Comparison of ENCODE assay signal across 11 cellular contexts in genomic region chr5:123157797-123158528, GRCh38.
A peak's percentile ranks its signal among the peaks of the same experiment; 100 is the strongest.
DNase-seq lines count a peak whose midpoint lies in the region; ATAC-seq and TF ChIP-seq lines count a peak whose summit lies in the region.
"Had no signal": no experiment of that assay in that cellular context is flagged by ENCODE, and none has a peak within 500 bp of the region (broad histone marks: within the 10 kb centered on the region; RNA-seq: fewer than 3 reads in every experiment).

No MANE protein-coding gene starts in this region.

- H3K27ac ChIP-seq in breast epithelium, result no peak overlapping the region
- H3K27ac ChIP-seq in SJCRH30, result no peak overlapping the region
- no peak overlapping the region for H3K27ac ChIP-seq in foreskin keratinocyte
- peak overlapping the region; percentile 22 for H3K27ac ChIP-seq in vagina

- H3K36me3 ChIP-seq in breast epithelium, result no peaks in the 10 kb centered on the region
- no peaks in the 10 kb centered on the region for H3K36me3 ChIP-seq in SJCRH30
- no peaks in the 10 kb centered on the region for H3K36me3 ChIP-seq in vagina
- H3K36me3 ChIP-seq: heart left ventricle, uterus had no signal

- H3K4me1 ChIP-seq in breast epithelium (no peaks in the 10 kb centered on the region), SJCRH30 (peaks cover 9% of the 10 kb centered on the region; the same call in 1 of the 2 replicates), foreskin keratinocyte (peaks cover 12% of the 10 kb centered on the region), vagina (peaks cover 24% of the 10 kb centered on the region)
- H3K4me1 ChIP-seq: heart left ventricle, uterus had no signal

- peak; percentile 82 for DNase-seq in MCF 10A (ENCODE audit: unreplicated experiment)
- DNase-seq in breast epithelium (ENCODE audit: low spot score in 2 of 2), result no peak
- DNase-seq in SJCRH30, result peak; percentile 58 to 69
- peak; percentile 49 to 72 for DNase-seq in foreskin keratinocyte
- DNase-seq in vagina (ENCODE audit: extremely low spot score in 2 of 2), result no peak
- no peak for DNase-seq in stimulated activated naive CD8-positive, alpha-beta T cell treated with anti-CD3 and anti-CD28 coated beads, Interleukin-15, Interleukin-2, amounts not matched to agents 100 U/mL and 50 U/mL, for 24 hours
- DNase-seq in naive thymus-derived CD8-positive, alpha-beta T cell, result no peak
- DNase-seq: AML-193, heart left ventricle, uterus had no signal

- no peaks in the 10 kb centered on the region for H3K9me3 Mint-ChIP-seq in MCF 10A (ENCODE audit: unreplicated experiment)
- H3K9me3 Mint-ChIP-seq in naive thymus-derived CD8-positive, alpha-beta T cell, result peaks cover 0 to 11% (median 0%) of the 10 kb centered on the region in 9 donors

- H3K27me3 ChIP-seq in breast epithelium (no peaks in the 10 kb centered on the region), SJCRH30 (no peaks in the 10 kb centered on the region), foreskin keratinocyte (peaks cover 71% of the 10 kb centered on the region), vagina (no peaks in the 10 kb centered on the region)
- H3K27me3 ChIP-seq: heart left ventricle, uterus had no signal

- H3K4me3 ChIP-seq in breast epithelium (no peak overlapping the region), SJCRH30 (0 out of 2 replicates have a peak overlapping the region, but pooled peaks have one; percentile 3), vagina (peak overlapping the region in 1 of 2 donors; percentile 9)
- H3K4me3 ChIP-seq: uterus had no signal

- POLR2A ChIA-PET in MCF 10A (lab: Yijun Ruan, JAX), result interaction anchor here (0.6 to 2.4 kb wide), 24 partner anchors 10 to 811 kb away, joined by 3 to 12 read pairs (median 3); partner anchors contain the start of genes PPIC and PRDM6
- POLR2A ChIA-PET in naive thymus-derived CD8-positive, alpha-beta T cell (lab: Charles Lee), result no interaction called here

- H3K27ac Mint-ChIP-seq in MCF 10A (ENCODE audit: low read depth, unreplicated experiment), result peak overlapping the region; percentile 68
- H3K27ac Mint-ChIP-seq in naive thymus-derived CD8-positive, alpha-beta T cell, result no peak overlapping the region

- H3K27me3 Mint-ChIP-seq in MCF 10A (ENCODE audit: insufficient read depth, unreplicated experiment), result no peaks in the 10 kb centered on the region
- H3K27me3 Mint-ChIP-seq in naive thymus-derived CD8-positive, alpha-beta T cell, result peaks cover 0 to 23% (median 12%) of the 10 kb centered on the region in 5 donors

- H3K4me3 Mint-ChIP-seq in MCF 10A (ENCODE audit: unreplicated experiment), result peak overlapping the region; percentile 47
- no peak overlapping the region for H3K4me3 Mint-ChIP-seq in naive thymus-derived CD8-positive, alpha-beta T cell

- no TSS peak for BruUV-seq in MCF 10A (replicated peaks; lab: Mats Ljungman, UMichigan)

- H3K4me1 Mint-ChIP-seq in MCF 10A (ENCODE audit: insufficient read depth, unreplicated experiment), result peaks cover 20% of the 10 kb centered on the region
- H3K4me1 Mint-ChIP-seq in naive thymus-derived CD8-positive, alpha-beta T cell, result no peaks in the 10 kb centered on the region

- TF ChIP-seq CTCF in MCF 10A (IDR thresholded peaks at IDR 0.05; ENCODE audit: unreplicated experiment) (no peak), breast epithelium (IDR thresholded peaks at IDR 0.05) (no peak), foreskin keratinocyte (conservative IDR thresholded peaks at IDR 0.05) (peak; percentile 42), vagina (IDR thresholded peaks at IDR 0.05) (no peak)

- H3K36me3 Mint-ChIP-seq in MCF 10A (ENCODE audit: insufficient read depth, unreplicated experiment), result no peaks in the 10 kb centered on the region
- no peaks in the 10 kb centered on the region for H3K36me3 Mint-ChIP-seq in naive thymus-derived CD8-positive, alpha-beta T cell

- ATAC-seq in foreskin keratinocyte (peak; percentile 86), HG03139 (IDR thresholded peaks at IDR 0.05; ENCODE audit: unreplicated experiment) (no peak)
- ATAC-seq in stimulated activated naive CD8-positive, alpha-beta T cell treated with anti-CD3 and anti-CD28 coated beads, Interleukin-15, Interleukin-2, amounts not matched to agents 100 U/mL and 50 U/mL, for 24 hours, result no peak
- ATAC-seq in naive thymus-derived CD8-positive, alpha-beta T cell, result no peak

- H3K9me3 ChIP-seq in breast epithelium, result no peaks in the 10 kb centered on the region
- H3K9me3 ChIP-seq in SJCRH30 (replicated peaks), result no peaks in the 10 kb centered on the region
- H3K9me3 ChIP-seq in vagina, result no peaks in the 10 kb centered on the region
- H3K9me3 ChIP-seq: heart left ventricle, uterus had no signal

- CTCF ChIA-PET in MCF 10A (lab: Yijun Ruan, JAX), result interaction anchor here (0.6 to 2.2 kb wide), 27 partner anchors 8 to 1354 kb away, joined by 3 to 16 read pairs (median 4); no protein-coding TSS in a partner anchor

- TF ChIP-seq POLR2A in breast epithelium (IDR thresholded peaks at IDR 0.05) (no peak), vagina (IDR thresholded peaks at IDR 0.05) (no peak)

- intact Hi-C loops in MCF 10A (cut with micrococcal nuclease) (loop anchor here (1.0 to 10.0 kb wide), 3 partner anchors 121 to 653 kb away; partner anchors contain the start of gene PPIC), breast epithelium (cut with DNase I; ENCODE audit: low total_unique reads) (no loop called here), vagina (cut with DNase I) (no loop called here)

Comparison
In these comparisons a context has a peak if more than half of its experiments do, and no peak if none do; other contexts are left out.
1. DNase-seq: peak in MCF 10A (single experiment), SJCRH30 (2 of 2) and foreskin keratinocyte (2 of 2); none in breast epithelium (0 of 2), vagina (0 of 2), stimulated activated naive CD8-positive, alpha-beta T cell treated with anti-CD3 and anti-CD28 coated beads, Interleukin-15, Interleukin-2, amounts not matched to agents 100 U/mL and 50 U/mL, for 24 hours (single experiment) and naive thymus-derived CD8-positive, alpha-beta T cell (0 of 10).